Comparison of ENCODE assay signal across 8 cellular contexts in the genomic region with DNA sequence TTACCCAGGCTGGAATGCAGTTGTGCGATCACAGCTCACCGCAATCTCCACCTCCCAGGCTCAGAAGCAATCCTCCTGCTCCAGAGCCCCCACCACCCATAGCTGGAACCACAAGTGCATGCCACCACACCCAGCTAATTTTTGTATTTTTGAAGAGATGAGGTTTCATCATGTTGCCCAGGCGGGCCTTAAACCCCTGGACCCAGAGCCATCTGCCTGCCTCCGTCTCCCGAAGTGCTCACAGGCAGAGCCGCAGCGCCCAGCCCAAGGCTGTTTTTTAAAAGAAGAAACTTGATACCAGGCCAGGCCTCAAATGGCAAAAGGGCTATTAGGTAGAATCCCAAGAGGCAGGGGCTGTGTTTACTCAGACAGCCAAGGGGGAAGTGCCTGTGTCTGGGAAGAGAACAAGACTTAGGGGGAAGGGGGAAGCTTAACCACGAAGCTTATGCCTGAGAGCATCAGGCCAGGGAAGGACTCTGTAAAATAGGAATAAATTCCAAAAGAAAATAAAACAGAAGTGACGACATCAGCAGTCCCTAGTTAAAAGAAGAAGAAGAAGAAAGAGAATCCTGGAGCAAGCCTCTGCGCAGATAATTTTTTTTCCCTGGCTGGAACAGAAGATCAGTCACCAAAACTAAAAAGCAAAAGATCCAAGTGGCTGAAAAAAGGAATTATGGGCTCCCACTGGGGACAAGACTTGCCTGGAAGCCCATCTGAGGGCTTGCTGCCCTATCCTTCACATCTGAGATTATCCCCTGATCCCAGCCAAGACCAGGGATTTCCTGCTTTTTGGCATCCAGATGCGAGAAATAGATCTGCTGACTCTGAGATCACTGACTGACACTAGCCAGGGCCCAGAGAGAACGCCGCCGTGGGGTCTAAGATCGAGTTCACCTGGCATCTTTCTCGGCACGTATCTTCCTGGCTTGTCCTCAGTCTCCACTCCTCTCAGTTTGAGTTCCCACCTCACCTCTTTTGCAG.
A peak's percentile ranks its signal among the peaks of the same experiment; 100 is the strongest.
DNase-seq lines count a peak whose midpoint lies in the region; ATAC-seq and TF ChIP-seq lines count a peak whose summit lies in the region.

No MANE protein-coding gene starts in this region.

- H3K4me1 ChIP-seq in A673 (ENCODE audit: insufficient read depth, low read length, poor library complexity, severe bottlenecking) (no peaks in the 10 kb centered on the region), muscle layer of colon (ENCODE audit: insufficient read depth, low read length) (peaks cover 22% of the 10 kb centered on the region)

- ATAC-seq in GM21717 (IDR thresholded peaks at IDR 0.05; ENCODE audit: unreplicated experiment) (no peak), GM19455 (IDR thresholded peaks at IDR 0.05; ENCODE audit: unreplicated experiment) (no peak), HG02623 (IDR thresholded peaks at IDR 0.05; ENCODE audit: unreplicated experiment) (no peak)

- H3K9me3 ChIP-seq in A673 (ENCODE audit: low read depth, low read length, poor library complexity, severe bottlenecking) (no peaks in the 10 kb centered on the region), muscle layer of colon (ENCODE audit: low read length) (no peaks in the 10 kb centered on the region)

- no peak overlapping the region for H3K27ac ChIP-seq in A673 (ENCODE audit: low read depth, low read length, poor library complexity, severe bottlenecking)
- peak overlapping the region; percentile 57 for H3K27ac ChIP-seq in muscle layer of colon (ENCODE audit: low read depth, low read length)

- H3K36me3 ChIP-seq in A673 (ENCODE audit: insufficient read depth, low read length, poor library complexity, severe bottlenecking) (no peaks in the 10 kb centered on the region), muscle layer of colon (ENCODE audit: insufficient read depth, low read length) (no peaks in the 10 kb centered on the region)

- H3K27me3 ChIP-seq in A673 (replicated peaks; ENCODE audit: insufficient read depth, low read depth, low read length, poor library complexity) (no peaks in the 10 kb centered on the region), muscle layer of colon (ENCODE audit: control insufficient read depth in 1 of 2, insufficient read depth in 2 of 2, low read length in 2 of 2) (no peaks in the 10 kb centered on the region)

- intact Hi-C loops in A673 (cut with micrococcal nuclease; ENCODE audit: unreplicated experiment) = no loop called here

- peak; percentile 25 for DNase-seq in A673 (ENCODE audit: low spot score)
- DNase-seq in NCI-H1436 (lab: John Stamatoyannopoulos, UW) = peak; percentile 71
- peak; percentile 81 for DNase-seq in choroid plexus epithelial cell (ENCODE audit: low read depth)
- no peak for DNase-seq in middle frontal gyrus (ENCODE audit: extremely low spot score, low spot score)

- CTCF ChIA-PET in A673 (lab: Charles Lee) = no interaction called here

- no peak for TF ChIP-seq CTCF in A673 (conservative IDR thresholded peaks at IDR 0.05; ENCODE audit: low read depth, low read length)
- no peak for TF ChIP-seq CTCF in choroid plexus epithelial cell (conservative IDR thresholded peaks at IDR 0.05; ENCODE audit: low read depth, low read length)

- no TSS peak for BruUV-seq in A673 (replicated peaks; lab: Mats Ljungman, UMichigan)

- POLR2A ChIA-PET in A673 (lab: Charles Lee; ENCODE audit: low non-redundant PET) = no interaction called here

- H3K4me3 ChIP-seq in A673 (ENCODE audit: low read depth, low read length, poor library complexity, severe bottlenecking) = no peak overlapping the region
- no peak overlapping the region for H3K4me3 ChIP-seq in choroid plexus epithelial cell (ENCODE audit: low read depth, low read length)
- H3K4me3 ChIP-seq in muscle layer of colon (ENCODE audit: low read depth in 1 of 2, low read length in 2 of 2) = peak overlapping the region in 1 of 2 donors; percentile 4

- H3K9ac ChIP-seq in muscle layer of colon (ENCODE audit: low read length) = no peak overlapping the region
